8 cellular contexts compared by ENCODE assay signal in the genomic region with DNA sequence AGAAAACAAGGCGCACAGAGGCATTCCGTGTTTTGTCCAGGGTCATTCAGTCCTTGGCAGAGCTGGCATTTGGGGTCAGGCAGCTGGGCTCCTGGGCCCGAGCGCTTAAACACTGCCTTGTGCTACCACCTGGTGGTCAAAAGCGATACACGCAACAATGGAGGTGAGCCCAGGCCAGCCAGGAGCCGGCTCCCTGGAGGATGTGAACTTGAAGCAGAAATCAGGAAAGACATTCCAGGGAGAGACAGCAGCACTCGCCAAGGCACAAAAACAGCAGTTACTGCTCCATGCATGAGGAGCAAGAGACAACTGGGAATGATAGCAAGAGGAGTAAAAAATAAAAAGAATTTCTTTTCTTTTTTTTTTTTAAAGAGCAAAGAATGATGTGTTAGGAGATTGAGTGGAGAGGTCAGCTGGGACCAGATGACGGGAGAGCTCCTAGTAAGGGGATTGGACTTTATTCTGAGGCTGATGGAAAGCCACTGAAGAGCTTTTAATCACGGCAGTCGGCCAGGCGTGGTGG. TPM values are rescaled to one million over a fixed set of nuclear protein-coding genes. Genes with fewer than 3 reads are reported as not detected.
DNase-seq lines count a peak whose midpoint lies in the region; ATAC-seq and TF ChIP-seq lines count a peak whose summit lies in the region.

No MANE protein-coding gene starts in this region.

- no peaks in the 10 kb centered on the region for H3K9me3 Mint-ChIP-seq in neural progenitor cell

- no TSS peak for BruUV-seq in OCI-LY7 (replicated peaks; lab: Mats Ljungman, UMichigan)

- no peaks in the 10 kb centered on the region for H3K36me3 Mint-ChIP-seq in neural progenitor cell

- H3K4me3 ChIP-seq in OCI-LY7 (ENCODE audit: low read depth, low read length, poor library complexity, severe bottlenecking) = no peak overlapping the region
- H3K4me3 ChIP-seq in fibroblast of mammary gland (ENCODE audit: control insufficient read depth, low read depth, low read length) = no peak overlapping the region
- no peak overlapping the region for H3K4me3 ChIP-seq in neural progenitor cell
- H3K4me3 ChIP-seq in subcutaneous abdominal adipose tissue (ENCODE audit: low read depth in 1 of 5, low read length in 5 of 5) = no peak overlapping the region

- H3K9me3 ChIP-seq in OCI-LY7 (ENCODE audit: low read length) = no peaks in the 10 kb centered on the region
- H3K9me3 ChIP-seq in neural progenitor cell (ENCODE audit: low read depth) = no peaks in the 10 kb centered on the region
- no peaks in the 10 kb centered on the region for H3K9me3 ChIP-seq in subcutaneous abdominal adipose tissue (ENCODE audit: control insufficient read depth in 5 of 5, low read length in 5 of 5)

- no peak overlapping the region for H3K9ac ChIP-seq in neural progenitor cell
- H3K9ac ChIP-seq in subcutaneous abdominal adipose tissue (ENCODE audit: low read length in 5 of 5) = peak overlapping the region in 3 of 5 donors; percentile 5 to 80 (median 64)

- peak; percentile 99 for ATAC-seq in GM19463 (IDR thresholded peaks at IDR 0.05; ENCODE audit: unreplicated experiment)
- ATAC-seq in HG03521 (IDR thresholded peaks at IDR 0.05; ENCODE audit: unreplicated experiment) = peak; percentile 99

- intact Hi-C loops in OCI-LY7 (cut with micrococcal nuclease; ENCODE audit: unreplicated experiment) = loop anchor here (1.0 to 10.0 kb wide), 4 partner anchors 108 to 637 kb away; no protein-coding TSS in a partner anchor

- H2AFZ ChIP-seq in OCI-LY7 (ENCODE audit: low read length) (no peak overlapping the region), neural progenitor cell (replicated peaks) (no peak overlapping the region)

- H3K36me3 ChIP-seq in OCI-LY7 (ENCODE audit: insufficient read depth, low read length) (no peaks in the 10 kb centered on the region), neural progenitor cell (no peaks in the 10 kb centered on the region), subcutaneous abdominal adipose tissue (ENCODE audit: control insufficient read depth in 5 of 5, insufficient read depth in 5 of 5, low read length in 5 of 5) (no peaks in the 10 kb centered on the region)

- H3K79me2 ChIP-seq in OCI-LY7 (ENCODE audit: insufficient read depth, low read depth, low read length) (no peaks in the 10 kb centered on the region), neural progenitor cell (ENCODE audit: low read depth) (no peaks in the 10 kb centered on the region)

- H3K27ac ChIP-seq in OCI-LY7 (ENCODE audit: low read depth, low read length, poor library complexity, severe bottlenecking) = no peak overlapping the region
- no peak overlapping the region for H3K27ac ChIP-seq in neural progenitor cell
- H3K27ac ChIP-seq in subcutaneous abdominal adipose tissue (ENCODE audit: low read depth, low read length) = peak overlapping the region; percentile 85

- H3K27me3 ChIP-seq in neural progenitor cell (no peaks in the 10 kb centered on the region), subcutaneous abdominal adipose tissue (ENCODE audit: control insufficient read depth in 5 of 5, insufficient read depth in 4 of 5, low read length in 5 of 5) (no peaks in the 10 kb centered on the region)

- H4K20me1 ChIP-seq in OCI-LY7 (ENCODE audit: insufficient read depth, low read length) (no peaks in the 10 kb centered on the region), neural progenitor cell (ENCODE audit: low read depth) (no peaks in the 10 kb centered on the region)

- H3K27ac Mint-ChIP-seq in neural progenitor cell = no peak overlapping the region

- no peaks in the 10 kb centered on the region for H3F3A ChIP-seq in neural progenitor cell (ENCODE audit: low read depth)

- H3K4me3 Mint-ChIP-seq in neural progenitor cell = no peak overlapping the region

- CTCF ChIA-PET in OCI-LY7 (lab: Charles Lee; ENCODE audit: unreplicated experiment) = interaction anchor here (0.7 to 1.1 kb wide), 2 partner anchors 11 to 108 kb away, joined by 3 to 5 read pairs; no protein-coding TSS in a partner anchor

- H3K4me1 ChIP-seq in OCI-LY7 (ENCODE audit: insufficient read depth, low read length, poor library complexity, severe bottlenecking) (no peaks in the 10 kb centered on the region), neural progenitor cell (no peaks in the 10 kb centered on the region), subcutaneous abdominal adipose tissue (ENCODE audit: control insufficient read depth in 5 of 5, insufficient read depth in 5 of 5, low read length in 5 of 5) (peaks cover 0 to 17% (median 13%) of the 10 kb centered on the region in 5 donors)

- peaks cover 2% of the 10 kb centered on the region for H3K4me1 Mint-ChIP-seq in neural progenitor cell

- no peaks in the 10 kb centered on the region for H3K9me2 ChIP-seq in OCI-LY7 (ENCODE audit: insufficient read depth, low read length)

- H3K27me3 Mint-ChIP-seq in neural progenitor cell (ENCODE audit: insufficient read depth, low read depth) = peaks cover 2% of the 10 kb centered on the region

- H3K4me2 ChIP-seq in OCI-LY7 (ENCODE audit: low read length) (no peak overlapping the region), neural progenitor cell (no peak overlapping the region)

- POLR2A ChIA-PET in OCI-LY7 (lab: Charles Lee) = interaction anchor here (0.9 kb wide), 1 partner anchor 98 kb away, joined by 3 read pairs; no protein-coding TSS in a partner anchor

- TF ChIP-seq CTCF in OCI-LY7 (conservative IDR thresholded peaks at IDR 0.05; ENCODE audit: low read length) (peak; percentile 90), fibroblast of mammary gland (conservative IDR thresholded peaks at IDR 0.05; ENCODE audit: control insufficient read depth, insufficient read depth, low read depth, low read length) (peak; percentile 78), neural progenitor cell (IDR thresholded peaks at IDR 0.05) (peak; percentile 91)

- DNase-seq in DMS 273 (lab: John Stamatoyannopoulos, UW; ENCODE audit: unreplicated experiment) (peak; percentile 88), OCI-LY7 (ENCODE audit: low spot score) (peak; percentile 65), fibroblast of mammary gland (ENCODE audit: low read depth) (peak; percentile 74), neural progenitor cell (ENCODE audit: low spot score) (peak; percentile 90)
- DNase-seq in activated T-cell treated with anti-CD3 and anti-CD28 coated beads, Interleukin-2, amount 50 U/mL, for 1 hour = peak; percentile 61

RNA-seq across cellular contexts. Expression of a gene that starts 20.7 kb away (rescaled TPM):
- not detected in 2 replicates for total RNA-seq in OCI-LY7 (2014; rRNA removed; shearing (Covaris generic))
- not detected in 2 replicates for total RNA-seq in OCI-LY7 (2022)
- total RNA-seq in neural progenitor cell (ENCODE audit: low replicate concordance) = not detected in 2 replicates

RNA-seq across cellular contexts. Expression of a gene that starts 38.3 kb away (rescaled TPM):
- total RNA-seq in OCI-LY7 (2014; rRNA removed; shearing (Covaris generic)) = not detected in 2 replicates
- total RNA-seq in OCI-LY7 (2022) (not detected in 2 replicates), neural progenitor cell (ENCODE audit: low replicate concordance) (not detected in 2 replicates)

RNA-seq across cellular contexts. Expression of a gene that starts 41.9 kb away (rescaled TPM):
- not detected in 2 replicates for total RNA-seq in OCI-LY7 (2014; rRNA removed; shearing (Covaris generic))
- total RNA-seq in OCI-LY7 (2022) = not detected in 2 replicates
- not detected in 2 replicates for total RNA-seq in neural progenitor cell (ENCODE audit: low replicate concordance)

RNA-seq across cellular contexts. Expression of a gene that starts 47.2 kb away (rescaled TPM):
- not detected in 2 replicates for total RNA-seq in OCI-LY7 (2014; rRNA removed; shearing (Covaris generic))
- total RNA-seq in OCI-LY7 (2022) (not detected in 2 replicates), neural progenitor cell (ENCODE audit: low replicate concordance) (not detected in 2 replicates)

RNA-seq across cellular contexts. Expression of a gene that starts 48.6 kb away (rescaled TPM):
- not detected in 2 replicates for total RNA-seq in OCI-LY7 (2014; rRNA removed; shearing (Covaris generic))
- total RNA-seq in OCI-LY7 (2022) = not detected in 2 replicates
- total RNA-seq in neural progenitor cell (ENCODE audit: low replicate concordance) = 0.96 and 1.6 TPM in 2 replicates
